ENCODE assay signal across 8 cellular contexts in genomic region chr10:104580774-104581675, GRCh38.
A peak's percentile ranks its signal among the peaks of the same experiment; 100 is the strongest.
DNase-seq lines count a peak whose midpoint lies in the region; ATAC-seq and TF ChIP-seq lines count a peak whose summit lies in the region.

No MANE protein-coding gene starts in this region.

- H3K27me3 ChIP-seq in colonic mucosa (peaks cover 6% of the 10 kb centered on the region), liver (ENCODE audit: control insufficient read depth in 4 of 4, insufficient read depth in 4 of 4, low read length in 3 of 4) (no peaks in the 10 kb centered on the region)

- intact Hi-C loops in colonic mucosa (cut with DNase I) = no loop called here

- 35% methylated on average over 20 of the region's 20 CpGs for WGBS in liver

- no peaks in the 10 kb centered on the region for H3K36me3 ChIP-seq in colonic mucosa
- no peaks in the 10 kb centered on the region for H3K36me3 ChIP-seq in liver (ENCODE audit: control insufficient read depth in 4 of 4, insufficient read depth in 3 of 4, low read depth in 1 of 4, low read length in 3 of 4)

- TF ChIP-seq RAD21 in liver (IDR thresholded peaks at IDR 0.05) = peak; percentile 74 to 81

- H3K27ac ChIP-seq in colonic mucosa (no peak overlapping the region), liver (ENCODE audit: low read depth in 1 of 2, low read length in 2 of 2) (no peak overlapping the region)

- ATAC-seq in HG03025 (IDR thresholded peaks at IDR 0.05; ENCODE audit: low FRiP score, unreplicated experiment) = peak; percentile 72

- peak; percentile 82 for TF ChIP-seq CTCF in colonic mucosa (IDR thresholded peaks at IDR 0.05)
- peak; percentile 77 for TF ChIP-seq CTCF in liver (IDR thresholded peaks at IDR 0.05; ENCODE audit: low read depth, low read length, missing input control)

- peak; percentile 10 for DNase-seq in NK-92 treated with Interleukin-12 subunit alpha and Interleukin-12 subunit beta, amount 100 ng/mL, for 24 hours (lab: John Stamatoyannopoulos, UW)
- DNase-seq in NK-92 (lab: John Stamatoyannopoulos, UW; ENCODE audit: unreplicated experiment) (no peak), NCI-H2171 (lab: John Stamatoyannopoulos, UW) (peak; percentile 17), colonic mucosa (peak; percentile 73)
- DNase-seq in activated CD4-positive, alpha-beta T cell treated with anti-CD3 and anti-CD28 coated beads for 4 hours = peak; percentile 53 to 71
- DNase-seq in stimulated activated CD4-positive, alpha-beta T cell treated with anti-CD3 and anti-CD28 coated beads, TNF-alpha, amount 100 ng/mL, for 24 hours (ENCODE audit: low read depth in 3 of 3) = peak; percentile 48 to 67 (median 66)

- H3K4me1 ChIP-seq in colonic mucosa (no peaks in the 10 kb centered on the region), liver (ENCODE audit: control insufficient read depth in 4 of 4, insufficient read depth in 4 of 4, low read length in 3 of 4) (peaks cover 0 to 4% (median 2%) of the 10 kb centered on the region in 4 donors)

- no peaks in the 10 kb centered on the region for H3K9me3 ChIP-seq in colonic mucosa
- no peaks in the 10 kb centered on the region for H3K9me3 ChIP-seq in liver (ENCODE audit: control insufficient read depth in 4 of 4, low read length in 3 of 4)

- H3K9ac ChIP-seq in colonic mucosa (ENCODE audit: low read depth in 2 of 2, low read length in 2 of 2) (no peak overlapping the region), liver (ENCODE audit: low read depth in 1 of 2, low read length in 2 of 2) (no peak overlapping the region)

- H3K4me3 ChIP-seq in colonic mucosa = no peak overlapping the region
- no peak overlapping the region for H3K4me3 ChIP-seq in liver (ENCODE audit: low read depth in 1 of 3, low read length in 3 of 3)

TF ChIP-seq in liver, 16 proteins besides CTCF, POLR2A, EP300 and RAD21:
- TF ChIP-seq HNF4A (conservative IDR thresholded peaks at IDR 0.05) (no peak), TAF1 (conservative IDR thresholded peaks at IDR 0.05) (no peak)
